ENCODE assay signal across 18 cellular contexts in the genomic region with DNA sequence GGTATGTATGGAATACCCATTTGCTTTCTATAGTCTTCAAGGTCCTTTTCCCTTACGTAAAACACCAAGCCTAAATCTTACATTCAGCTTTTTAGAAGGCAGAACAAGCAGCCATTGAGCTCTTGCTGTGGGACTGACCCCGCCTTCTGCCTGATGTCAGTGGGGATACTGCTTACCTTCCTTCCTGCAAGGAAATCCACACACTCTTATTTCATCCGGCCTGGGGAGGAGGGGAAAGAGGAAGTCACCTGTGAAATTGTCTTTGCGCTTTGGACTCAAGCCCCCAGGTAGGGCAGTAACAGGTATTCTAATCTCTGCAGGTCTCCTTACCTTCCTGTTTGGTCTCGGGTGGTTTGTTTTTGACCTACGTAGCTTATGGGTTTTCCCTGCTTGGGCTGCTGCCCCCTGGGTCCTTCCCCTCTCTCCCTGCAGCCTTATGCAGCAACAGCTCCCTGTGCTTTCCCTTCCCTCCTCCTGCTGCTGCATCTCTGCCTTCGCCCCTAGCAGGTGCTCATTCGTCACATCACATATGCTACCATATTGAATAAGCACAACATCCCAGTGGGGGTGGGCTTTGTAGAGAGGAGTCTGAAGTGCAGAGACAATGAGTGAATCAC.
A peak's percentile ranks its signal among the peaks of the same experiment; 100 is the strongest.
DNase-seq lines count a peak whose midpoint lies in the region; ATAC-seq and TF ChIP-seq lines count a peak whose summit lies in the region.
"Had no signal": no experiment of that assay in that cellular context is flagged by ENCODE, and none has a peak within 500 bp of the region (broad histone marks: within the 10 kb centered on the region; RNA-seq: fewer than 3 reads in every experiment).

No MANE protein-coding gene starts in this region.

- H3K9me3 Mint-ChIP-seq in endothelial cell (ENCODE audit: unreplicated experiment) (no peaks in the 10 kb centered on the region), nephron (no peaks in the 10 kb centered on the region)
- no peaks in the 10 kb centered on the region for H3K9me3 Mint-ChIP-seq in natural killer cell treated with Interleukin-12 subunit alpha and Interleukin-12 subunit beta and Interleukin-15 and Interleukin-18, amount 100 ng/mL, for 72 hours
- H3K9me3 Mint-ChIP-seq: activated B cell treated with CpG ODN at 0.5 μM for 24 hours; T-helper 1 cell treated with Interleukin-12 subunit alpha and Interleukin-12 subunit beta and Interleukin-4 antibody, amounts not matched to agents 30 μg/mL and 1 μg/mL, for 36 hours; type B pancreatic cell had no signal

- TF ChIP-seq CTCF in endothelial cell (IDR thresholded peaks at IDR 0.05; ENCODE audit: unreplicated experiment) (no peak), nephron (IDR thresholded peaks at IDR 0.05; ENCODE audit: unreplicated experiment in 3 of 3) (no peak)

- peak overlapping the region; percentile 22 for H3K27ac Mint-ChIP-seq in endothelial cell (ENCODE audit: unreplicated experiment)
- peak overlapping the region; percentile 34 to 82 (median 49) for H3K27ac Mint-ChIP-seq in nephron
- no peak overlapping the region for H3K27ac Mint-ChIP-seq in natural killer cell treated with Interleukin-12 subunit alpha and Interleukin-12 subunit beta and Interleukin-15 and Interleukin-18, amount 100 ng/mL, for 72 hours
- H3K27ac Mint-ChIP-seq: activated B cell treated with CpG ODN at 0.5 μM for 24 hours, type B pancreatic cell had no signal

- no peak overlapping the region for H3K4me3 Mint-ChIP-seq in endothelial cell (ENCODE audit: unreplicated experiment)
- H3K4me3 Mint-ChIP-seq in nephron, result no peak overlapping the region
- H3K4me3 Mint-ChIP-seq in natural killer cell treated with Interleukin-12 subunit alpha and Interleukin-12 subunit beta and Interleukin-15 and Interleukin-18, amount 100 ng/mL, for 72 hours, result no peak overlapping the region
- H3K4me3 Mint-ChIP-seq: activated B cell treated with CpG ODN at 0.5 μM for 24 hours; T-helper 1 cell treated with Interleukin-12 subunit alpha and Interleukin-12 subunit beta and Interleukin-4 antibody, amounts not matched to agents 30 μg/mL and 1 μg/mL, for 36 hours; type B pancreatic cell had no signal

- H3K27me3 Mint-ChIP-seq in endothelial cell (ENCODE audit: unreplicated experiment), result no peaks in the 10 kb centered on the region
- H3K27me3 Mint-ChIP-seq in nephron (ENCODE audit: low read depth), result no peaks in the 10 kb centered on the region
- peaks cover 18 to 34% of the 10 kb centered on the region in 2 donors for H3K27me3 Mint-ChIP-seq in natural killer cell treated with Interleukin-12 subunit alpha and Interleukin-12 subunit beta and Interleukin-15 and Interleukin-18, amount 100 ng/mL, for 72 hours
- H3K27me3 Mint-ChIP-seq: activated B cell treated with CpG ODN at 0.5 μM for 24 hours, type B pancreatic cell had no signal

- ATAC-seq in natural killer cell treated with Interleukin-12 subunit alpha and Interleukin-12 subunit beta and Interleukin-15 and Interleukin-18, amount 100 ng/mL, for 72 hours, result no peak

- H3K36me3 Mint-ChIP-seq in endothelial cell (ENCODE audit: low read depth, unreplicated experiment) (no peaks in the 10 kb centered on the region), nephron (ENCODE audit: low read depth) (no peaks in the 10 kb centered on the region)
- H3K36me3 Mint-ChIP-seq in natural killer cell treated with Interleukin-12 subunit alpha and Interleukin-12 subunit beta and Interleukin-15 and Interleukin-18, amount 100 ng/mL, for 72 hours, result peaks cover 4% of the 10 kb centered on the region
- H3K36me3 Mint-ChIP-seq: type B pancreatic cell had no signal

- no peak overlapping the region for H3K27ac ChIP-seq in substantia nigra (ENCODE audit: low read depth, low read length, poor library complexity, severe bottlenecking)
- H3K27ac ChIP-seq: ascending aorta, neutrophil had no signal

- peaks cover 10% of the 10 kb centered on the region for H3K4me1 Mint-ChIP-seq in endothelial cell (ENCODE audit: unreplicated experiment)
- H3K4me1 Mint-ChIP-seq in nephron, result peaks cover 23% of the 10 kb centered on the region
- peaks cover 21 to 29% of the 10 kb centered on the region in 2 donors for H3K4me1 Mint-ChIP-seq in natural killer cell treated with Interleukin-12 subunit alpha and Interleukin-12 subunit beta and Interleukin-15 and Interleukin-18, amount 100 ng/mL, for 72 hours (ENCODE audit: low read depth in 2 of 2)

- DNase-seq in NCI-H510A treated with DMSO at 0.1 percent for 48 hours (lab: John Stamatoyannopoulos, UW), result peak; percentile 25
- DNase-seq in NCI-H510A (lab: John Stamatoyannopoulos, UW), result no peak
- DNase-seq in NCI-H2171 (lab: John Stamatoyannopoulos, UW), result peak; percentile 44
- DNase-seq in endothelial cell (ENCODE audit: low spot score), result no peak
- DNase-seq in substantia nigra (lab: John Stamatoyannopoulos, UW), result no peak
- no peak for DNase-seq in natural killer cell treated with Interleukin-12 subunit alpha and Interleukin-12 subunit beta and Interleukin-15 and Interleukin-18, amount 100 ng/mL, for 72 hours (ENCODE audit: low spot score)
- no peak for DNase-seq in superior temporal gyrus (ENCODE audit: extremely low spot score)
- DNase-seq: activated B cell treated with CpG ODN at 0.5 μM for 24 hours; mammary epithelial cell; NCI-H1092 treated with DMSO at 0.1 percent for 48 hours; retina; stimulated activated CD4-positive, alpha-beta T cell treated with anti-CD3 and anti-CD28 coated beads, Interleukin-15, amount 100 ng/mL, for 24 hours; stimulated activated naive CD4-positive, alpha-beta T cell had no signal

Comparison
In these comparisons a context has a peak if more than half of its experiments do, and no peak if none do; other contexts are left out.
1. DNase-seq: peak in NCI-H510A treated with DMSO at 0.1 percent for 48 hours (single experiment) and NCI-H2171 (single experiment); none in NCI-H510A (single experiment), endothelial cell (single experiment), substantia nigra (0 of 49), natural killer cell treated with Interleukin-12 subunit alpha and Interleukin-12 subunit beta and Interleukin-15 and Interleukin-18, amount 100 ng/mL, for 72 hours (single experiment) and superior temporal gyrus (single experiment).
2. H3K27ac Mint-ChIP-seq: peak in endothelial cell (single experiment) and nephron (3 of 3); none in natural killer cell treated with Interleukin-12 subunit alpha and Interleukin-12 subunit beta and Interleukin-15 and Interleukin-18, amount 100 ng/mL, for 72 hours (0 of 2).